20 cellular contexts compared by ENCODE assay signal in genomic region chr19:49790866-49791265, GRCh38. TPM values are rescaled to one million over a fixed set of nuclear protein-coding genes. Genes with fewer than 3 reads are reported as not detected.
DNase-seq lines count a peak whose midpoint lies in the region; ATAC-seq, FAIRE-seq and TF ChIP-seq lines count a peak whose summit lies in the region.
"Had no signal": no experiment of that assay in that cellular context is flagged by ENCODE, and none has a peak within 500 bp of the region (broad histone marks: within the 10 kb centered on the region; RNA-seq: fewer than 3 reads in every experiment).

No MANE protein-coding gene starts in this region.

- DNase-seq in Caco-2 (no peak), heart right ventricle (peak in 1 of 2 donors; percentile 58), pancreas (no peak), amniotic stem cell (lab: John Stamatoyannopoulos, UW) (no peak)
- DNase-seq in stimulated activated CD4-positive, alpha-beta T cell treated with anti-CD3 and anti-CD28 coated beads, Interleukin-1b, Interleukin-23, amount 100 ng/mL, for 48 hours, result no peak
- DNase-seq in activated CD4-positive, alpha-beta memory T cell treated with anti-CD3 and anti-CD28 coated beads, Interleukin-2, amount 10 ng/mL, durations not matched to agents 7 days and 5 days, result no peak
- DNase-seq: activated CD8-positive, alpha-beta memory T cell treated with anti-CD3 and anti-CD28 coated beads, Interleukin-2, amount 10 ng/mL, durations not matched to agents 7 days and 5 days; activated naive CD4-positive, alpha-beta T cell treated with anti-CD3 and anti-CD28 coated beads for 36 hours; cerebellar nuclear complex; DND-41; mesendoderm; NCI-H2107; NK-92 treated with Interleukin-12 subunit alpha and Interleukin-12 subunit beta, amount 100 ng/mL, for 24 hours had no signal

- H3K27ac Mint-ChIP-seq in Caco-2 (ENCODE audit: unreplicated experiment), result peak overlapping the region; percentile 28
- peak overlapping the region; percentile 25 for H3K27ac Mint-ChIP-seq in activated T-helper 17 cell treated with anti-CD3 and anti-CD28 coated beads, Interleukin-2, amount 50 U/mL, for 72 hours
- H3K27ac Mint-ChIP-seq in activated CD4-positive, alpha-beta memory T cell treated with anti-CD3 and anti-CD28 coated beads, Interleukin-2, amount 10 ng/mL, durations not matched to agents 7 days and 5 days, result no peak overlapping the region
- H3K27ac Mint-ChIP-seq: activated CD8-positive, alpha-beta memory T cell treated with anti-CD3 and anti-CD28 coated beads, Interleukin-2, amount 10 ng/mL, durations not matched to agents 7 days and 5 days; activated naive CD4-positive, alpha-beta T cell treated with anti-CD3 and anti-CD28 coated beads for 36 hours; B cell had no signal

- H3K9me3 Mint-ChIP-seq in Caco-2 (ENCODE audit: unreplicated experiment), result no peaks in the 10 kb centered on the region
- H3K9me3 Mint-ChIP-seq in activated T-helper 17 cell treated with anti-CD3 and anti-CD28 coated beads, Interleukin-2, amount 50 U/mL, for 72 hours, result no peaks in the 10 kb centered on the region
- no peaks in the 10 kb centered on the region for H3K9me3 Mint-ChIP-seq in activated CD4-positive, alpha-beta memory T cell treated with anti-CD3 and anti-CD28 coated beads, Interleukin-2, amount 10 ng/mL, durations not matched to agents 7 days and 5 days
- H3K9me3 Mint-ChIP-seq: activated naive CD4-positive, alpha-beta T cell treated with anti-CD3 and anti-CD28 coated beads for 36 hours had no signal

- peak overlapping the region in 4 of 10 donors; percentile 16 to 23 (median 20) for H3K27ac ChIP-seq in heart right ventricle
- no peak overlapping the region for H3K27ac ChIP-seq in pancreas
- H3K27ac ChIP-seq: parathyroid adenoma, thoracic aorta had no signal

- H3K27me3 ChIP-seq in Caco-2 (replicated peaks; ENCODE audit: control insufficient read depth, insufficient read depth, low read length) (no peaks in the 10 kb centered on the region), heart right ventricle (no peaks in the 10 kb centered on the region), pancreas (no peaks in the 10 kb centered on the region)

- TF ChIP-seq CTCF in Caco-2 (IDR thresholded peaks at IDR 0.05; ENCODE audit: insufficient read depth in 1 of 2, low read depth in 1 of 2, low read length in 1 of 2, severe bottlenecking in 1 of 2, unreplicated experiment in 1 of 2) (no peak), heart right ventricle (IDR thresholded peaks at IDR 0.05) (no peak), pancreas (IDR thresholded peaks at IDR 0.05) (no peak)

- H3K9me3 ChIP-seq in Caco-2, result no peaks in the 10 kb centered on the region
- no peaks in the 10 kb centered on the region for H3K9me3 ChIP-seq in heart right ventricle
- H3K9me3 ChIP-seq in pancreas, result no peaks in the 10 kb centered on the region
- H3K9me3 ChIP-seq: thoracic aorta had no signal

- CTCF ChIA-PET in Caco-2 (lab: Charles Lee), result no interaction called here
- CTCF ChIA-PET in activated CD4-positive, alpha-beta memory T cell treated with anti-CD3 and anti-CD28 coated beads, Interleukin-2, amount 10 ng/mL, durations not matched to agents 7 days and 5 days (lab: Charles Lee), result no interaction called here

- H3K4me1 ChIP-seq in Caco-2, result peaks cover 11% of the 10 kb centered on the region
- peaks cover 0 to 18% (median 9%) of the 10 kb centered on the region in 9 donors for H3K4me1 ChIP-seq in heart right ventricle
- H3K4me1 ChIP-seq in pancreas, result no peaks in the 10 kb centered on the region
- H3K4me1 ChIP-seq: parathyroid adenoma had no signal

- intact Hi-C loops in Caco-2 (cut with micrococcal nuclease; ENCODE audit: unreplicated experiment) (no loop called here), heart right ventricle (cut with DNase I) (no loop called here), pancreas (cut with DNase I) (no loop called here)

- H3K4me3 ChIP-seq in Caco-2 (ENCODE audit: low read depth, low read length) (no peak overlapping the region), heart right ventricle (no peak overlapping the region), pancreas (no peak overlapping the region)
- H3K4me3 ChIP-seq: GM12878, thoracic aorta had no signal

- H3K27me3 Mint-ChIP-seq in Caco-2 (ENCODE audit: insufficient read depth, unreplicated experiment), result no peaks in the 10 kb centered on the region
- no peaks in the 10 kb centered on the region for H3K27me3 Mint-ChIP-seq in activated T-helper 17 cell treated with anti-CD3 and anti-CD28 coated beads, Interleukin-2, amount 50 U/mL, for 72 hours
- no peaks in the 10 kb centered on the region for H3K27me3 Mint-ChIP-seq in activated CD4-positive, alpha-beta memory T cell treated with anti-CD3 and anti-CD28 coated beads, Interleukin-2, amount 10 ng/mL, durations not matched to agents 7 days and 5 days
- H3K27me3 Mint-ChIP-seq: activated CD8-positive, alpha-beta memory T cell treated with anti-CD3 and anti-CD28 coated beads, Interleukin-2, amount 10 ng/mL, durations not matched to agents 7 days and 5 days; B cell had no signal

- peaks cover 65% of the 10 kb centered on the region for H3K36me3 Mint-ChIP-seq in Caco-2 (ENCODE audit: insufficient read depth, unreplicated experiment)
- H3K36me3 Mint-ChIP-seq in activated T-helper 17 cell treated with anti-CD3 and anti-CD28 coated beads, Interleukin-2, amount 50 U/mL, for 72 hours (ENCODE audit: low read depth), result peaks cover 80% of the 10 kb centered on the region
- H3K36me3 Mint-ChIP-seq in activated CD4-positive, alpha-beta memory T cell treated with anti-CD3 and anti-CD28 coated beads, Interleukin-2, amount 10 ng/mL, durations not matched to agents 7 days and 5 days (ENCODE audit: low read depth), result peaks cover 49% of the 10 kb centered on the region

- no peak for ATAC-seq in activated T-helper 17 cell treated with anti-CD3 and anti-CD28 coated beads, Interleukin-2, amount 50 U/mL, for 72 hours (replicated peaks)
- ATAC-seq in heart right ventricle, result peak; percentile 45 to 91 (median 69)
- ATAC-seq in pancreas, result peak in 3 of 4 donors; percentile 23 to 63 (median 58)
- no peak for ATAC-seq in GM19455 (IDR thresholded peaks at IDR 0.05; ENCODE audit: unreplicated experiment)
- ATAC-seq: activated CD8-positive, alpha-beta memory T cell treated with anti-CD3 and anti-CD28 coated beads, Interleukin-2, amount 10 ng/mL, durations not matched to agents 7 days and 5 days; GM12878 had no signal

- no TSS peak for BruUV-seq in Caco-2 (replicated peaks; lab: Mats Ljungman, UMichigan)

- no peak overlapping the region for H3K4me3 Mint-ChIP-seq in Caco-2 (ENCODE audit: unreplicated experiment)
- no peak overlapping the region for H3K4me3 Mint-ChIP-seq in activated T-helper 17 cell treated with anti-CD3 and anti-CD28 coated beads, Interleukin-2, amount 50 U/mL, for 72 hours
- no peak overlapping the region for H3K4me3 Mint-ChIP-seq in activated CD4-positive, alpha-beta memory T cell treated with anti-CD3 and anti-CD28 coated beads, Interleukin-2, amount 10 ng/mL, durations not matched to agents 7 days and 5 days
- H3K4me3 Mint-ChIP-seq: activated CD8-positive, alpha-beta memory T cell treated with anti-CD3 and anti-CD28 coated beads, Interleukin-2, amount 10 ng/mL, durations not matched to agents 7 days and 5 days; activated naive CD4-positive, alpha-beta T cell treated with anti-CD3 and anti-CD28 coated beads for 36 hours; B cell had no signal

- POLR2A ChIA-PET in Caco-2 (lab: Charles Lee), result no interaction called here
- POLR2A ChIA-PET in activated CD4-positive, alpha-beta memory T cell treated with anti-CD3 and anti-CD28 coated beads, Interleukin-2, amount 10 ng/mL, durations not matched to agents 7 days and 5 days (lab: Charles Lee), result no interaction called here

- WGBS in heart right ventricle, 2 donors, result 59 to 62% methylated on average over 9 of the region's 9 CpGs
- 73 to 76% methylated on average over 9 of the region's 9 CpGs for WGBS in pancreas, 2 donors

- peaks cover 2% of the 10 kb centered on the region for H3K36me3 ChIP-seq in Caco-2 (ENCODE audit: control insufficient read depth, insufficient read depth, low read length)
- peaks cover 0 to 97% (median 33%) of the 10 kb centered on the region in 9 donors for H3K36me3 ChIP-seq in heart right ventricle
- peaks cover 0 to 19% (median 11%) of the 10 kb centered on the region in 3 donors for H3K36me3 ChIP-seq in pancreas

- H3K4me1 Mint-ChIP-seq in Caco-2 (ENCODE audit: low read depth, unreplicated experiment), result peaks cover 8% of the 10 kb centered on the region
- no peaks in the 10 kb centered on the region for H3K4me1 Mint-ChIP-seq in activated T-helper 17 cell treated with anti-CD3 and anti-CD28 coated beads, Interleukin-2, amount 50 U/mL, for 72 hours
- peaks cover 2% of the 10 kb centered on the region for H3K4me1 Mint-ChIP-seq in activated CD4-positive, alpha-beta memory T cell treated with anti-CD3 and anti-CD28 coated beads, Interleukin-2, amount 10 ng/mL, durations not matched to agents 7 days and 5 days
- H3K4me1 Mint-ChIP-seq: activated CD8-positive, alpha-beta memory T cell treated with anti-CD3 and anti-CD28 coated beads, Interleukin-2, amount 10 ng/mL, durations not matched to agents 7 days and 5 days; B cell had no signal

- FAIRE-seq in pancreas (lab: Jason Lieb, UNC), result no peak
- FAIRE-seq: GM12878, HTR-8/SVneo had no signal

RNA-seq across cellular contexts. Expression of gene FUZ, which starts 22.2 kb away (rescaled TPM):
- total RNA-seq in Caco-2 (2022) (0.75 and 0.93 TPM in 2 replicates), heart right ventricle (10 to 100 TPM; 11.4 to 20.8 (median 14.4) TPM), pancreas (10 to 100 TPM in 3 of 6 donors, 1 to 10 TPM in 3; 8.8 to 22.3 (median 12.1) TPM)
- total RNA-seq in activated T-helper 17 cell treated with anti-CD3 and anti-CD28 coated beads, Interleukin-2, amount 50 U/mL, for 72 hours, result 10 to 100 TPM; 15.5 to 19.1 TPM
- polyA plus RNA-seq in heart right ventricle (10 to 100 TPM; 16.4 to 24.1 TPM), pancreas (10 to 100 TPM; 24.3 to 30.3 TPM)
- 10 to 100 TPM; 13.7 to 13.9 TPM for total RNA-seq in activated CD4-positive, alpha-beta memory T cell treated with anti-CD3 and anti-CD28 coated beads, Interleukin-2, amount 10 ng/mL, durations not matched to agents 7 days and 5 days

RNA-seq across cellular contexts. Expression of gene AP2A1, which starts 24.1 kb away (rescaled TPM):
- total RNA-seq in Caco-2 (2022) (107 and 126 TPM in 2 replicates), heart right ventricle (100 to 1,000 TPM in 1 of 10 donors, 10 to 100 TPM in 9; 56.0 to 108 (median 62.6) TPM), pancreas (10 to 100 TPM; 29.3 to 42.8 (median 34.2) TPM)
- 10 to 100 TPM; 77.5 to 87.0 TPM for total RNA-seq in activated T-helper 17 cell treated with anti-CD3 and anti-CD28 coated beads, Interleukin-2, amount 50 U/mL, for 72 hours
- polyA plus RNA-seq in heart right ventricle (10 to 100 TPM; 36.1 to 96.3 TPM), pancreas (10 to 100 TPM; 27.1 to 29.0 TPM)
- 10 to 100 TPM; 78.0 to 79.2 TPM for total RNA-seq in activated CD4-positive, alpha-beta memory T cell treated with anti-CD3 and anti-CD28 coated beads, Interleukin-2, amount 10 ng/mL, durations not matched to agents 7 days and 5 days

RNA-seq across cellular contexts. Expression of gene MED25, which starts 27.2 kb away (rescaled TPM):
- total RNA-seq in Caco-2 (2022), result 102 and 104 TPM in 2 replicates
- 10 to 100 TPM; 55.6 to 56.1 TPM for total RNA-seq in activated T-helper 17 cell treated with anti-CD3 and anti-CD28 coated beads, Interleukin-2, amount 50 U/mL, for 72 hours
- 100 to 1,000 TPM in 1 of 10 donors, 10 to 100 TPM in 9; 39.7 to 110 (median 54.9) TPM for total RNA-seq in heart right ventricle
- polyA plus RNA-seq in heart right ventricle, result 100 to 1,000 TPM in 1 of 2 donors, 10 to 100 TPM in 1; 39.5 to 149 TPM
- total RNA-seq in pancreas, result 10 to 100 TPM; 19.4 to 34.9 (median 24.3) TPM
- 10 to 100 TPM; 56.8 to 60.0 TPM for polyA plus RNA-seq in pancreas
- total RNA-seq in activated CD4-positive, alpha-beta memory T cell treated with anti-CD3 and anti-CD28 coated beads, Interleukin-2, amount 10 ng/mL, durations not matched to agents 7 days and 5 days, result 10 to 100 TPM; 65.3 to 67.9 TPM

RNA-seq across cellular contexts. Expression of gene TSKS, which starts 27.8 kb away (rescaled TPM):
- total RNA-seq in Caco-2 (2022) (not detected in 2 replicates), heart right ventricle (under 1 TPM in 8 of 10 donors, not detected in 2; 0.15 to 0.80 (median 0.36) TPM), pancreas (under 1 TPM in 3 of 6 donors, not detected in 3; 0.08 to 0.34 (median 0.09) TPM)
- under 1 TPM; 0.32 to 0.45 TPM for total RNA-seq in activated T-helper 17 cell treated with anti-CD3 and anti-CD28 coated beads, Interleukin-2, amount 50 U/mL, for 72 hours
- polyA plus RNA-seq in heart right ventricle (1 to 10 TPM in 1 of 2 donors, under 1 TPM in 1; 0.64 to 3.4 TPM), pancreas (under 1 TPM; 0.35 to 0.76 TPM)
- under 1 TPM; 0.63 to 0.86 TPM for total RNA-seq in activated CD4-positive, alpha-beta memory T cell treated with anti-CD3 and anti-CD28 coated beads, Interleukin-2, amount 10 ng/mL, durations not matched to agents 7 days and 5 days
- total RNA-seq: GM12878, thoracic aorta had no signal
- polyA plus RNA-seq: GM12878 had no signal

Comparison
In these comparisons a context has a peak if more than half of its experiments do, and no peak if none do; other contexts are left out.
1. ATAC-seq: peak in heart right ventricle (8 of 8) and pancreas (3 of 4); none in activated T-helper 17 cell treated with anti-CD3 and anti-CD28 coated beads, Interleukin-2, amount 50 U/mL, for 72 hours (single experiment) and GM19455 (single experiment).